In genomic region chr5:82512025-82512424, GRCh38 we compare ENCODE assay signal across 9 cellular contexts.
DNase-seq lines count a peak whose midpoint lies in the region; ATAC-seq and TF ChIP-seq lines count a peak whose summit lies in the region.
"Had no signal": no experiment of that assay in that cellular context is flagged by ENCODE, and none has a peak within 500 bp of the region (broad histone marks: within the 10 kb centered on the region; RNA-seq: fewer than 3 reads in every experiment).

No MANE protein-coding gene starts in this region.

- peak overlapping the region; percentile 61 for H3K27ac ChIP-seq in hepatocyte
- H3K27ac ChIP-seq in tibial nerve, result no peak overlapping the region
- no peak overlapping the region for H3K27ac ChIP-seq in coronary artery

- H3K9me3 ChIP-seq in hepatocyte (ENCODE audit: low read depth) (no peaks in the 10 kb centered on the region), tibial nerve (peaks cover 0 to 5% (median 0%) of the 10 kb centered on the region in 4 donors)

- H3K4me1 ChIP-seq in hepatocyte (ENCODE audit: insufficient read depth) (no peaks in the 10 kb centered on the region), tibial nerve (no peaks in the 10 kb centered on the region)

- no peaks in the 10 kb centered on the region for H4K20me1 ChIP-seq in hepatocyte (ENCODE audit: insufficient read depth, poor library complexity, severe bottlenecking)

- DNase-seq in activated CD4-positive, alpha-beta T cell treated with anti-CD3 and anti-CD28 coated beads for 48 hours, result peak; percentile 18
- no peak for DNase-seq in activated CD4-positive, alpha-beta T cell treated with anti-CD3 and anti-CD28 coated beads for 1 hour
- no peak for DNase-seq in hepatocyte (ENCODE audit: low spot score)
- no peak for DNase-seq in AG08395 (ENCODE audit: low spot score)
- DNase-seq in tibial nerve (ENCODE audit: low spot score in 2 of 2), result no peak
- DNase-seq in coronary artery (ENCODE audit: low spot score), result no peak
- DNase-seq: Kasumi-1 had no signal

- H3K4me2 ChIP-seq in hepatocyte, result no peak overlapping the region

- 67% methylated on average over 2 of the region's 2 CpGs for WGBS in hepatocyte (ENCODE audit: low lambda C conversion rate, missing lambda C conversion rate)
- WGBS in tibial nerve, 2 donors, result 70 to 76% methylated on average over 2 of the region's 2 CpGs

- no peak for TF ChIP-seq CTCF in hepatocyte (IDR thresholded peaks at IDR 0.05; ENCODE audit: poor library complexity)
- TF ChIP-seq CTCF in tibial nerve (IDR thresholded peaks at IDR 0.05), result no peak
- no peak for TF ChIP-seq CTCF in coronary artery (IDR thresholded peaks at IDR 0.05)

- H3K27me3 ChIP-seq in hepatocyte (no peaks in the 10 kb centered on the region), tibial nerve (no peaks in the 10 kb centered on the region)

- H3K9me2 ChIP-seq in hepatocyte (replicated peaks; ENCODE audit: insufficient read depth), result no peaks in the 10 kb centered on the region

- ATAC-seq in GM21390 (IDR thresholded peaks at IDR 0.05; ENCODE audit: unreplicated experiment), result peak; percentile 68
- ATAC-seq in HG03342 (IDR thresholded peaks at IDR 0.05; ENCODE audit: unreplicated experiment), result peak; percentile 79

- no peak overlapping the region for H2AFZ ChIP-seq in hepatocyte

- no peak for TF ChIP-seq EP300 in tibial nerve (IDR thresholded peaks at IDR 0.05)

- no peaks in the 10 kb centered on the region for H3K36me3 ChIP-seq in hepatocyte (replicated peaks; ENCODE audit: insufficient read depth, low read depth)
- no peaks in the 10 kb centered on the region for H3K36me3 ChIP-seq in tibial nerve

- no peak for TF ChIP-seq POLR2A in tibial nerve (IDR thresholded peaks at IDR 0.05)

- no peaks in the 10 kb centered on the region for H3K79me2 ChIP-seq in hepatocyte

- no peak overlapping the region for H3K4me3 ChIP-seq in hepatocyte
- no peak overlapping the region for H3K4me3 ChIP-seq in tibial nerve
- no peak overlapping the region for H3K4me3 ChIP-seq in coronary artery
